In the genomic region with DNA sequence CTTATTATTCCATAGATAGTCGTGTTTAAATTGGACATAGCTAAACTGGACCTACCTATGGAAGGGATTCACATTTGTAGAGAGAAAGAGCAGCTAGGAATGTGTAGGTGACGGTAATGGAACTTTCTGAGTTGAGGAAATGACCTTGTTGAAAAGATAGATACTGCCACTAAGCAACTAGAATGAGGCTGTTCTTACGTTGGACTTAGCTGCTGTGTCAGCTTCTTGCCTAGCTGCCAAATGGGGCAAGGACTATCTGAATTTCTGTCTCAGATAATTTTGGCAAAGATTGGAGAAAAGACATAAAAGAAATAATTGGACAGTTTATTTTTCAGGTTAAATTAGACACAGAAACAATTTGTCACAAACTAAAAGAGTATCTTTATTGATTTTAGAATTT, we compare ENCODE assay signal across 23 cellular contexts.
DNase-seq lines count a peak whose midpoint lies in the region; ATAC-seq, FAIRE-seq and TF ChIP-seq lines count a peak whose summit lies in the region.
"Had no signal": no experiment of that assay in that cellular context is flagged by ENCODE, and none has a peak within 500 bp of the region (broad histone marks: within the 10 kb centered on the region; RNA-seq: fewer than 3 reads in every experiment).

No MANE protein-coding gene starts in this region.

- no peak overlapping the region for H3K4me2 ChIP-seq in PC-9
- H3K4me2 ChIP-seq: BLaER1 had no signal

- no TSS peak for BruUV-seq in PC-9 (replicated peaks; lab: Mats Ljungman, UMichigan)

- no peak for DNase-seq in GM12892 (ENCODE audit: insufficient read length)
- no peak for DNase-seq in PC-9
- no peak for DNase-seq in heart right ventricle
- no peak for DNase-seq in nephron progenitor cell
- no peak for DNase-seq in SHP77 (lab: John Stamatoyannopoulos, UW)
- no peak for DNase-seq in transverse colon
- no peak for DNase-seq in head of caudate nucleus
- DNase-seq: Calu3; CD4-positive, alpha-beta memory T cell; GOT3; Kasumi-1; MG63; NCI-H1048; NCI-H1436; NCI-H2081 treated with DMSO at 0.1 percent for 48 hours; NCI-H774; OCI-M1 had no signal

- no peaks in the 10 kb centered on the region for H4K20me1 ChIP-seq in PC-9 (ENCODE audit: insufficient read depth)

- no peaks in the 10 kb centered on the region for H3K27me3 Mint-ChIP-seq in nephron progenitor cell (ENCODE audit: low read depth, poor library complexity)
- H3K27me3 Mint-ChIP-seq: CD4-positive, alpha-beta memory T cell had no signal

- H3K27ac ChIP-seq in PC-9 (peak overlapping the region; percentile 53; the same call in 1 of the 2 replicates), heart right ventricle (peak overlapping the region in 6 of 10 donors; percentile 5 to 51 (median 14)), transverse colon (no peak overlapping the region)
- H3K27ac ChIP-seq: BLaER1, RWPE1, SJSA1 had no signal

- peaks cover 56% of the 10 kb centered on the region for H3K9me3 Mint-ChIP-seq in nephron progenitor cell

- TF ChIP-seq CTCF in PC-9 (conservative IDR thresholded peaks at IDR 0.05) (no peak), heart right ventricle (IDR thresholded peaks at IDR 0.05) (no peak), nephron progenitor cell (IDR thresholded peaks at IDR 0.05) (no peak), transverse colon (IDR thresholded peaks at IDR 0.05) (no peak)

- H3K27me3 ChIP-seq in PC-9 (ENCODE audit: insufficient read depth, low read depth): no peaks in the 10 kb centered on the region
- H3K27me3 ChIP-seq in heart right ventricle: no peaks in the 10 kb centered on the region
- no peaks in the 10 kb centered on the region for H3K27me3 ChIP-seq in transverse colon
- H3K27me3 ChIP-seq: BLaER1, MG63, SJSA1 had no signal

- no peaks in the 10 kb centered on the region for H3K4me1 Mint-ChIP-seq in nephron progenitor cell

- H3K36me3 ChIP-seq in PC-9 (ENCODE audit: low read depth) (peaks cover 28% of the 10 kb centered on the region), heart right ventricle (peaks cover 0 to 44% (median 2%) of the 10 kb centered on the region in 9 donors), transverse colon (peaks cover 0 to 11% (median 3%) of the 10 kb centered on the region in 4 donors)

- TF ChIP-seq EP300 in transverse colon (IDR thresholded peaks at IDR 0.05; ENCODE audit: low read depth): no peak

- no peak overlapping the region for H2AFZ ChIP-seq in PC-9

- in situ Hi-C loops in transverse colon (cut with MboI; ENCODE audit: low pct_ligation_motif_present in 1 of 4, low pct_unique_long_range_greater_than_20kb in 1 of 4, low sequenced_read_pairs in 3 of 4): no loop called here

- H3K79me2 ChIP-seq in PC-9 (ENCODE audit: low read depth): peaks cover 9% of the 10 kb centered on the region; the same call in 1 of the 2 replicates

- intact Hi-C loops in PC-9 (cut with micrococcal nuclease; ENCODE audit: unreplicated experiment) (loop anchor here (2.0 kb wide), 1 partner anchor 68 kb away; no protein-coding TSS in a partner anchor), heart right ventricle (cut with DNase I) (loop anchor here in 1 of 10 donors (5.0 kb wide), 1 partner anchor 38 kb away; no protein-coding TSS in a partner anchor), transverse colon (cut with DNase I; ENCODE audit: low total_unique reads) (no loop called here), head of caudate nucleus (cut with DNase I) (no loop called here)

- WGBS in heart right ventricle, 2 donors: 54 to 59% methylated on average over 3 of the region's 3 CpGs
- WGBS in transverse colon (ENCODE audit: low coverage in 1 of 2), 2 donors: 78 to 79% methylated on average over 3 of the region's 3 CpGs

- H3K4me3 ChIP-seq in PC-9 (no peak overlapping the region), heart right ventricle (no peak overlapping the region), transverse colon (no peak overlapping the region)
- H3K4me3 ChIP-seq: BLaER1, MG63, SJSA1 had no signal

- TF ChIP-seq POLR2A in GM12892 (IDR thresholded peaks at IDR 0.05; ENCODE audit: low read depth, low read length): no peak
- TF ChIP-seq POLR2A in transverse colon (IDR thresholded peaks at IDR 0.05): no peak

- H3K9me3 ChIP-seq in PC-9 (ENCODE audit: insufficient read depth, low read depth): peaks cover 24% of the 10 kb centered on the region
- peaks cover 0 to 10% (median 0%) of the 10 kb centered on the region in 11 donors for H3K9me3 ChIP-seq in heart right ventricle
- H3K9me3 ChIP-seq in transverse colon: no peaks in the 10 kb centered on the region
- H3K9me3 ChIP-seq: SJSA1 had no signal

- H3F3A ChIP-seq in PC-9 (ENCODE audit: insufficient read depth, low read depth): peaks cover 17% of the 10 kb centered on the region

- peak overlapping the region; percentile 34 for H3K27ac Mint-ChIP-seq in nephron progenitor cell
- H3K27ac Mint-ChIP-seq: CD4-positive, alpha-beta memory T cell had no signal

- FAIRE-seq in GM12892 (lab: Jason Lieb, UNC): peak; percentile 14
- FAIRE-seq: GM12891, GM18507, HTR-8/SVneo had no signal

- CTCF ChIA-PET in PC-9 (lab: Charles Lee): no interaction called here

- peak in 4 of 8 donors; percentile 43 to 76 (median 55) for ATAC-seq in heart right ventricle

- peaks cover 80% of the 10 kb centered on the region for H3K36me3 Mint-ChIP-seq in nephron progenitor cell (ENCODE audit: low read depth)

- H3K4me1 ChIP-seq in PC-9 (replicated peaks; ENCODE audit: insufficient read depth) (peaks cover 22% of the 10 kb centered on the region), heart right ventricle (peaks cover 0 to 78% (median 40%) of the 10 kb centered on the region in 9 donors), transverse colon (peaks cover 0 to 11% (median 4%) of the 10 kb centered on the region in 4 donors)
- H3K4me1 ChIP-seq: SJSA1 had no signal

- POLR2A ChIA-PET in PC-9 (lab: Charles Lee; ENCODE audit: unreplicated experiment): interaction anchor here (0.6 kb wide), 1 partner anchor 217 kb away, joined by 11 read pairs; no protein-coding TSS in a partner anchor

- H3K9me2 ChIP-seq in PC-9 (ENCODE audit: insufficient read depth): no peaks in the 10 kb centered on the region

- no peak overlapping the region for H3K4me3 Mint-ChIP-seq in nephron progenitor cell
- H3K4me3 Mint-ChIP-seq: CD4-positive, alpha-beta memory T cell had no signal

Comparison
In these comparisons a context has a peak if more than half of its experiments do, and no peak if none do; other contexts are left out.
1. H3K27ac ChIP-seq: peak in PC-9 (single experiment) and heart right ventricle (6 of 10); none in transverse colon (0 of 4).